Comparison of ENCODE assay signal across 2 cellular contexts in genomic region chr19:44456016-44456415, GRCh38. TPM values are rescaled to one million over a fixed set of nuclear protein-coding genes. Genes with fewer than 3 reads are reported as not detected.
"Had no signal": no experiment of that assay in that cellular context is flagged by ENCODE, and none has a peak within 500 bp of the region (broad histone marks: within the 10 kb centered on the region; RNA-seq: fewer than 3 reads in every experiment).

No MANE protein-coding gene starts in this region.

RNA-seq across cellular contexts. Expression of gene ZNF229, which starts 7.7 kb away (rescaled TPM):
- total RNA-seq: OCI-LY7, SJCRH30 had no signal

RNA-seq across cellular contexts. Expression of gene ZNF285, which starts 54.6 kb away (rescaled TPM):
- total RNA-seq: OCI-LY7 had no signal
